Comparison of ENCODE assay signal across 8 cellular contexts in genomic region chr2:86238354-86238753, GRCh38. TPM values are rescaled to one million over a fixed set of nuclear protein-coding genes. Genes with fewer than 3 reads are reported as not detected.
A peak's percentile ranks its signal among the peaks of the same experiment; 100 is the strongest.
DNase-seq lines count a peak whose midpoint lies in the region; ATAC-seq and TF ChIP-seq lines count a peak whose summit lies in the region.

No MANE protein-coding gene starts in this region.

- peak; percentile 66 for DNase-seq in activated CD8-positive, alpha-beta memory T cell treated with anti-CD3 and anti-CD28 coated beads for 24 hours
- DNase-seq in stimulated activated CD4-positive, alpha-beta T cell treated with anti-CD3 and anti-CD28 coated beads, Interleukin-2, amount 100 ng/mL, for 24 hours: peak; percentile 49 to 59
- DNase-seq in BE2C (no peak), smooth muscle cell (lab: John Stamatoyannopoulos, UW; ENCODE audit: unreplicated experiment) (no peak), NCI-H1105 (lab: John Stamatoyannopoulos, UW) (no peak)
- DNase-seq in effector CD4-positive, alpha-beta T cell: no peak

- H3K9me3 ChIP-seq in BE2C (no peaks in the 10 kb centered on the region), smooth muscle cell (replicated peaks; ENCODE audit: low read depth) (no peaks in the 10 kb centered on the region)

- WGBS in smooth muscle cell (ENCODE audit: low lambda C conversion rate): 94% methylated on average over 5 of the region's 5 CpGs

- H3K4me2 ChIP-seq in smooth muscle cell: no peak overlapping the region

- no peaks in the 10 kb centered on the region for H4K20me1 ChIP-seq in smooth muscle cell (ENCODE audit: low read depth)

- no peaks in the 10 kb centered on the region for H3K27me3 ChIP-seq in BE2C
- peaks cover 4% of the 10 kb centered on the region for H3K27me3 ChIP-seq in smooth muscle cell (ENCODE audit: low read depth)

- H3K4me1 ChIP-seq in BE2C (no peaks in the 10 kb centered on the region), smooth muscle cell (ENCODE audit: low read depth) (peaks cover 4% of the 10 kb centered on the region)

- TF ChIP-seq CTCF in BE2C (IDR thresholded peaks at IDR 0.05; ENCODE audit: low read depth, low read length) (no peak), smooth muscle cell (IDR thresholded peaks at IDR 0.05; ENCODE audit: borderline replicate concordance, insufficient read depth, poor library complexity, severe bottlenecking) (no peak)

- H2AFZ ChIP-seq in smooth muscle cell (ENCODE audit: low read depth): no peak overlapping the region

- H3K36me3 ChIP-seq in BE2C (no peaks in the 10 kb centered on the region), smooth muscle cell (ENCODE audit: low read depth) (no peaks in the 10 kb centered on the region)

- H3K79me2 ChIP-seq in smooth muscle cell (ENCODE audit: low read depth): no peaks in the 10 kb centered on the region

- ATAC-seq in GM18873 (IDR thresholded peaks at IDR 0.05; ENCODE audit: low FRiP score, unreplicated experiment) (peak; percentile 85), HG03025 (IDR thresholded peaks at IDR 0.05; ENCODE audit: low FRiP score, unreplicated experiment) (peak; percentile 56)

- H3F3A ChIP-seq in smooth muscle cell (ENCODE audit: low read depth): no peaks in the 10 kb centered on the region

- H3K9ac ChIP-seq in smooth muscle cell (ENCODE audit: low read depth): no peak overlapping the region

- no peak overlapping the region for H3K4me3 ChIP-seq in BE2C (ENCODE audit: low read depth, low read length)
- no peak overlapping the region for H3K4me3 ChIP-seq in smooth muscle cell

- H3K27ac ChIP-seq in smooth muscle cell (ENCODE audit: low read depth): no peak overlapping the region

RNA-seq across cellular contexts. Expression of gene MRPL35, which starts 39.1 kb away (rescaled TPM):
- polyA plus RNA-seq in BE2C (2012; ENCODE audit: insufficient read depth, insufficient read length, low read depth): 24.3 TPM
- total RNA-seq in smooth muscle cell: 37.6 and 49.0 TPM in 2 replicates
- polyA plus RNA-seq in smooth muscle cell: 27.9 and 31.9 TPM in 2 replicates

RNA-seq across cellular contexts. Expression of gene IMMT, which starts 43.1 kb away (rescaled TPM):
- 48.0 TPM for polyA plus RNA-seq in BE2C (2012; ENCODE audit: insufficient read depth, insufficient read length, low read depth)
- 66.4 and 71.1 TPM in 2 replicates for total RNA-seq in smooth muscle cell
- 74.5 and 77.2 TPM in 2 replicates for polyA plus RNA-seq in smooth muscle cell

Comparison
In these comparisons a context has a peak if more than half of its experiments do, and no peak if none do; other contexts are left out.
1. DNase-seq: peak in activated CD8-positive, alpha-beta memory T cell treated with anti-CD3 and anti-CD28 coated beads for 24 hours (single experiment) and stimulated activated CD4-positive, alpha-beta T cell treated with anti-CD3 and anti-CD28 coated beads, Interleukin-2, amount 100 ng/mL, for 24 hours (2 of 2); none in BE2C (single experiment), effector CD4-positive, alpha-beta T cell (single experiment), smooth muscle cell (single experiment) and NCI-H1105 (single experiment).